Comparison of ENCODE assay signal across 38 cellular contexts in the genomic region with DNA sequence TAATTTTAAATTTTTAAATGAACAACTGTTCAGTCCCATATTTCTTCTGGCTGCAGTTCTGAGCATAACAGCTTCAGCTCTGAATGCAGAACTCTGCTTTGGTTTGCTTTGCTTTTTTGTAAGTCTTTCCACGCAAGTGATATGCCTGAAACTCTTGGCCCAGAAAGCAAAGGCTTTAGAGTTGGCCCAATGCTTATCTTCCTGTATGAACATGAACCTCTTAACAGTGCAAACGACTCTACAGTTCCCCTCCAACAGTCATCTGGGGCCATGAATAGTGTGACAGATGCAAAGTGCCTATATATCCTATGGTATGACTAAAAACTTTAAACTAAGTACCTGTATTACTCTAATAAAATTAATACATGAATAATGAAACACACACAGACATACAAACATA. TPM values are rescaled to one million over a fixed set of nuclear protein-coding genes. Genes with fewer than 3 reads are reported as not detected.
"Had no signal": no experiment of that assay in that cellular context is flagged by ENCODE, and none has a peak within 500 bp of the region (broad histone marks: within the 10 kb centered on the region; RNA-seq: fewer than 3 reads in every experiment).

No MANE protein-coding gene starts in this region.

- H3K4me3 ChIP-seq: adrenal gland, ascending aorta, body of pancreas, breast epithelium, cardiac muscle cell had no signal

- H3K36me3 Mint-ChIP-seq: activated naive CD4-positive, alpha-beta T cell treated with anti-CD3 and anti-CD28 coated beads, Interleukin-2, amount 10 ng/mL, durations not matched to agents 7 days and 5 days; activated naive CD8-positive, alpha-beta T cell treated with anti-CD3 and anti-CD28 coated beads, Interleukin-2, amount 10 ng/mL, durations not matched to agents 7 days and 5 days had no signal

- H3K27ac ChIP-seq: adrenal gland, ascending aorta, body of pancreas, brain microvascular endothelial cell, breast epithelium, cardiac muscle cell had no signal

- H3K27me3 ChIP-seq: adrenal gland, ascending aorta, body of pancreas, brain microvascular endothelial cell, breast epithelium, cardiac muscle cell had no signal

- ATAC-seq: activated naive CD4-positive, alpha-beta T cell treated with anti-CD3 and anti-CD28 coated beads, Interleukin-2, amount 50 U/mL, for 72 hours; activated naive CD8-positive, alpha-beta T cell treated with anti-CD3 and anti-CD28 coated beads, Interleukin-2, amount 50 U/mL, for 24 hours; activated T-cell treated with anti-CD3 and anti-CD28 coated beads, Interleukin-2, amount 50 U/mL, for 4 hours; activated T-cell treated with anti-CD3 and anti-CD28 coated beads, Interleukin-2, amount 50 U/mL, for 72 hours; activated T-helper 17 cell treated with anti-CD3 and anti-CD28 coated beads, Interleukin-2, amount 50 U/mL, for 72 hours; body of pancreas had no signal

- H3K4me1 Mint-ChIP-seq: activated naive CD4-positive, alpha-beta T cell treated with anti-CD3 and anti-CD28 coated beads, Interleukin-2, amount 10 ng/mL, durations not matched to agents 7 days and 5 days; activated naive CD4-positive, alpha-beta T cell treated with anti-CD3 and anti-CD28 coated beads, Interleukin-2, amount 50 U/mL, for 24 hours; activated naive CD8-positive, alpha-beta T cell treated with anti-CD3 and anti-CD28 coated beads for 36 hours; activated naive CD8-positive, alpha-beta T cell treated with anti-CD3 and anti-CD28 coated beads, Interleukin-2, amount 10 ng/mL, durations not matched to agents 7 days and 5 days; activated naive CD8-positive, alpha-beta T cell treated with anti-CD3 and anti-CD28 coated beads, Interleukin-2, amount 50 U/mL, for 24 hours; activated T-helper 17 cell treated with anti-CD3 and anti-CD28 coated beads, Interleukin-2, amount 50 U/mL, for 72 hours; central memory CD8-positive, alpha-beta T cell had no signal

- DNase-seq: activated effector memory CD4-positive, alpha-beta T cell treated with anti-CD3 and anti-CD28 coated beads, Interleukin-2, amount 50 U/mL, for 16 hours; activated effector memory CD4-positive, alpha-beta T cell treated with Interleukin-2 at 50 U/mL for 16 hours; activated gamma-delta T cell; activated gamma-delta T cell treated with Interleukin-2 at 50 U/mL for 16 hours; activated naive CD4-positive, alpha-beta T cell; activated naive CD4-positive, alpha-beta T cell treated with anti-CD3 and anti-CD28 coated beads for 36 hours; activated naive CD4-positive, alpha-beta T cell treated with anti-CD3 and anti-CD28 coated beads, Interleukin-2, amount 10 ng/mL, durations not matched to agents 7 days and 5 days; activated naive CD4-positive, alpha-beta T cell treated with anti-CD3 and anti-CD28 coated beads, Interleukin-2, amount 50 U/mL, for 16 hours; activated naive CD4-positive, alpha-beta T cell treated with Interleukin-2 at 50 U/mL for 16 hours; activated naive CD8-positive, alpha-beta T cell treated with anti-CD3 and anti-CD28 coated beads for 36 hours; activated naive CD8-positive, alpha-beta T cell treated with anti-CD3 and anti-CD28 coated beads, Interleukin-2, amount 10 ng/mL, durations not matched to agents 7 days and 5 days; activated naive CD8-positive, alpha-beta T cell treated with anti-CD3 and anti-CD28 coated beads, Interleukin-2, amount 50 U/mL, for 24 hours; activated T-cell treated with anti-CD3 and anti-CD28 coated beads, Interleukin-2, amount 50 U/mL, for 1 hour; activated T-cell treated with anti-CD3 and anti-CD28 coated beads, Interleukin-2, amount 50 U/mL, for 24 hours; activated T-cell treated with anti-CD3 and anti-CD28 coated beads, Interleukin-2, amount 50 U/mL, for 4 hours; activated T-cell treated with anti-CD3 and anti-CD28 coated beads, Interleukin-2, amount 50 U/mL, for 48 hours; activated T-cell treated with anti-CD3 and anti-CD28 coated beads, Interleukin-2, amount 50 U/mL, for 72 hours; adrenal gland; amniotic stem cell; amygdala; anterior cingulate cortex; aorta; body of pancreas; brain microvascular endothelial cell; caudate nucleus; central memory CD4-positive, alpha-beta T cell; cerebellar nuclear complex had no signal

- H3K27me3 Mint-ChIP-seq: activated naive CD4-positive, alpha-beta T cell treated with anti-CD3 and anti-CD28 coated beads, Interleukin-2, amount 10 ng/mL, durations not matched to agents 7 days and 5 days; activated naive CD4-positive, alpha-beta T cell treated with anti-CD3 and anti-CD28 coated beads, Interleukin-2, amount 50 U/mL, for 24 hours; activated naive CD8-positive, alpha-beta T cell; activated naive CD8-positive, alpha-beta T cell treated with anti-CD3 and anti-CD28 coated beads for 36 hours; activated naive CD8-positive, alpha-beta T cell treated with anti-CD3 and anti-CD28 coated beads, Interleukin-2, amount 10 ng/mL, durations not matched to agents 7 days and 5 days; activated naive CD8-positive, alpha-beta T cell treated with anti-CD3 and anti-CD28 coated beads, Interleukin-2, amount 50 U/mL, for 24 hours; activated T-cell treated with anti-CD3 and anti-CD28 coated beads, Interleukin-2, amount 50 U/mL, for 24 hours; activated T-helper 17 cell treated with anti-CD3 and anti-CD28 coated beads, Interleukin-2, amount 50 U/mL, for 72 hours; central memory CD8-positive, alpha-beta T cell had no signal

- H3K4me3 Mint-ChIP-seq: activated naive CD4-positive, alpha-beta T cell treated with anti-CD3 and anti-CD28 coated beads for 36 hours; activated naive CD4-positive, alpha-beta T cell treated with anti-CD3 and anti-CD28 coated beads, Interleukin-2, amount 10 ng/mL, durations not matched to agents 7 days and 5 days; activated naive CD4-positive, alpha-beta T cell treated with anti-CD3 and anti-CD28 coated beads, Interleukin-2, amount 50 U/mL, for 24 hours; activated naive CD8-positive, alpha-beta T cell; activated naive CD8-positive, alpha-beta T cell treated with anti-CD3 and anti-CD28 coated beads for 36 hours; activated naive CD8-positive, alpha-beta T cell treated with anti-CD3 and anti-CD28 coated beads, Interleukin-2, amount 10 ng/mL, durations not matched to agents 7 days and 5 days; activated naive CD8-positive, alpha-beta T cell treated with anti-CD3 and anti-CD28 coated beads, Interleukin-2, amount 50 U/mL, for 24 hours; activated T-cell treated with anti-CD3 and anti-CD28 coated beads, Interleukin-2, amount 50 U/mL, for 24 hours; activated T-cell treated with anti-CD3 and anti-CD28 coated beads, Interleukin-2, amount 50 U/mL, for 4 hours; activated T-cell treated with anti-CD3 and anti-CD28 coated beads, Interleukin-2, amount 50 U/mL, for 72 hours; activated T-helper 1 cell treated with anti-CD3 and anti-CD28 coated beads, Interleukin-12 subunit alpha, Interleukin-12 subunit beta, Interleukin-2, Interleukin-4 antibody, amounts not matched to agents 30 ng/mL and 10 ng/mL and 1 ng/mL, durations not matched to agents 14 hours and 24 hours and 36 hours; activated T-helper 17 cell treated with anti-CD3 and anti-CD28 coated beads, Interleukin-2, amount 50 U/mL, for 72 hours; brain; central memory CD8-positive, alpha-beta T cell had no signal

- H3K27ac Mint-ChIP-seq: activated naive CD4-positive, alpha-beta T cell treated with anti-CD3 and anti-CD28 coated beads for 36 hours; activated naive CD4-positive, alpha-beta T cell treated with anti-CD3 and anti-CD28 coated beads, Interleukin-2, amount 10 ng/mL, durations not matched to agents 7 days and 5 days; activated naive CD4-positive, alpha-beta T cell treated with anti-CD3 and anti-CD28 coated beads, Interleukin-2, amount 50 U/mL, for 24 hours; activated naive CD4-positive, alpha-beta T cell treated with anti-CD3 and anti-CD28 coated beads, Interleukin-2, amount 50 U/mL, for 72 hours; activated naive CD8-positive, alpha-beta T cell; activated naive CD8-positive, alpha-beta T cell treated with anti-CD3 and anti-CD28 coated beads for 36 hours; activated naive CD8-positive, alpha-beta T cell treated with anti-CD3 and anti-CD28 coated beads, Interleukin-2, amount 10 ng/mL, durations not matched to agents 7 days and 5 days; activated naive CD8-positive, alpha-beta T cell treated with anti-CD3 and anti-CD28 coated beads, Interleukin-2, amount 50 U/mL, for 24 hours; activated T-cell treated with anti-CD3 and anti-CD28 coated beads, Interleukin-2, amount 50 U/mL, for 24 hours; activated T-cell treated with anti-CD3 and anti-CD28 coated beads, Interleukin-2, amount 50 U/mL, for 72 hours; activated T-helper 1 cell treated with anti-CD3 and anti-CD28 coated beads, Interleukin-12 subunit alpha, Interleukin-12 subunit beta, Interleukin-2, Interleukin-4 antibody, amounts not matched to agents 30 ng/mL and 10 ng/mL and 1 ng/mL, durations not matched to agents 14 hours and 24 hours and 36 hours; activated T-helper 17 cell treated with anti-CD3 and anti-CD28 coated beads, Interleukin-2, amount 50 U/mL, for 72 hours; activated T-helper 2 cell treated with anti-CD3 and anti-CD28 coated beads, Interferon-gamma antibody, Interleukin-2, Interleukin-4, amounts not matched to agents 10 μg/mL and 5 μg/mL and 100 μg/mL, durations not matched to agents 14 hours and 24 hours and 36 hours; brain had no signal

- H3K4me1 ChIP-seq: adrenal gland, ascending aorta, body of pancreas, breast epithelium had no signal

RNA-seq across cellular contexts. Expression of a gene that starts 14.7 kb away (rescaled TPM):
- total RNA-seq: activated naive CD4-positive, alpha-beta T cell treated with anti-CD3 and anti-CD28 coated beads, Interleukin-2, amount 50 U/mL, for 72 hours; activated T-helper 1 cell treated with anti-CD3 and anti-CD28 coated beads, Interleukin-12 subunit alpha, Interleukin-12 subunit beta, Interleukin-2, Interleukin-4 antibody, amounts not matched to agents 30 ng/mL and 10 ng/mL and 1 ng/mL, durations not matched to agents 14 hours and 24 hours and 36 hours; activated T-helper 17 cell treated with anti-CD3 and anti-CD28 coated beads, Interleukin-2, amount 50 U/mL, for 72 hours; activated T-helper 2 cell treated with anti-CD3 and anti-CD28 coated beads, Interferon-gamma antibody, Interleukin-2, Interleukin-4, amounts not matched to agents 10 μg/mL and 5 μg/mL and 100 μg/mL, durations not matched to agents 14 hours and 24 hours and 36 hours had no signal

RNA-seq across cellular contexts. Expression of a gene that starts 59.6 kb away (rescaled TPM):
- total RNA-seq: activated T-helper 1 cell treated with anti-CD3 and anti-CD28 coated beads, Interleukin-12 subunit alpha, Interleukin-12 subunit beta, Interleukin-2, Interleukin-4 antibody, amounts not matched to agents 30 ng/mL and 10 ng/mL and 1 ng/mL, durations not matched to agents 14 hours and 24 hours and 36 hours; activated T-helper 2 cell treated with anti-CD3 and anti-CD28 coated beads, Interferon-gamma antibody, Interleukin-2, Interleukin-4, amounts not matched to agents 10 μg/mL and 5 μg/mL and 100 μg/mL, durations not matched to agents 14 hours and 24 hours and 36 hours; ascending aorta had no signal
